In genomic region chrX:10146350-10146749, GRCh38 we compare ENCODE assay signal across 23 cellular contexts. TPM values are rescaled to one million over a fixed set of nuclear protein-coding genes. Genes with fewer than 3 reads are reported as not detected.
A peak's percentile ranks its signal among the peaks of the same experiment; 100 is the strongest.
DNase-seq lines count a peak whose midpoint lies in the region; ATAC-seq, FAIRE-seq and TF ChIP-seq lines count a peak whose summit lies in the region.
"Had no signal": no experiment of that assay in that cellular context is flagged by ENCODE, and none has a peak within 500 bp of the region (broad histone marks: within the 10 kb centered on the region; RNA-seq: fewer than 3 reads in every experiment).

No MANE protein-coding gene starts in this region.

- H3K36me3 ChIP-seq in SJCRH30: no peaks in the 10 kb centered on the region
- no peaks in the 10 kb centered on the region for H3K36me3 ChIP-seq in mucosa of descending colon (ENCODE audit: low read depth)
- H3K36me3 ChIP-seq: BE2C had no signal

- H3K27ac Mint-ChIP-seq in CD14-positive monocyte: no peak overlapping the region
- H3K27ac Mint-ChIP-seq: H9, HFFc6 had no signal

- H3K36me3 Mint-ChIP-seq in CD14-positive monocyte: peaks cover 10 to 14% of the 10 kb centered on the region in 2 donors

- H3K27ac ChIP-seq in SJCRH30: no peak overlapping the region
- H3K27ac ChIP-seq: GM23248 had no signal

- H3K27me3 Mint-ChIP-seq in CD14-positive monocyte (ENCODE audit: low read depth in 3 of 3): peaks cover 0 to 17% (median 2%) of the 10 kb centered on the region in 3 donors
- H3K27me3 Mint-ChIP-seq: CD4-positive, CD25-positive, alpha-beta regulatory T cell had no signal

- intact Hi-C loops in mucosa of descending colon (cut with DNase I, micrococcal nuclease): no loop called here
- intact Hi-C loops in CD14-positive monocyte (cut with micrococcal nuclease): no loop called here

- no peaks in the 10 kb centered on the region for H3K9me3 ChIP-seq in SJCRH30 (replicated peaks)
- no peaks in the 10 kb centered on the region for H3K9me3 ChIP-seq in mucosa of descending colon
- H3K9me3 ChIP-seq: BE2C had no signal

- H3K4me3 ChIP-seq in SJCRH30: no peak overlapping the region
- no peak overlapping the region for H3K4me3 ChIP-seq in mucosa of descending colon
- H3K4me3 ChIP-seq: GM23248 had no signal

- no peak for ATAC-seq in left lobe of liver
- no peak for ATAC-seq in mucosa of descending colon
- ATAC-seq: Panc1 had no signal

- DNase-seq in AG08395 (ENCODE audit: low spot score) (peak; percentile 10), GM12891 (ENCODE audit: insufficient read length, low spot score) (no peak), SJCRH30 (peak; percentile 69 to 81), mesenteric fat pad (ENCODE audit: low spot score) (peak; percentile 14), left lobe of liver (ENCODE audit: low spot score) (no peak), NAMALWA (ENCODE audit: low spot score) (no peak), mucosa of descending colon (no peak), CD14-positive monocyte (ENCODE audit: low spot score) (no peak)
- DNase-seq: BE2C; CD4-positive, CD25-positive, alpha-beta regulatory T cell; DMS153; GM23248; H9; HFFc6; Kasumi-1; NCI-H1048; NCI-H1417 treated with DMSO at 0.1 percent for 48 hours; NCI-H187; NCI-H345; SIG-M5 had no signal

- TF ChIP-seq POLR2A in GM12891 (IDR thresholded peaks at IDR 0.05; ENCODE audit: low read depth, low read length): no peak

- no peak for TF ChIP-seq CTCF in mucosa of descending colon (IDR thresholded peaks at IDR 0.05)
- no peak for TF ChIP-seq CTCF in CD14-positive monocyte (IDR thresholded peaks at IDR 0.05)

- H3K27me3 ChIP-seq in SJCRH30: no peaks in the 10 kb centered on the region
- H3K27me3 ChIP-seq: BE2C had no signal

- H3K4me1 ChIP-seq in SJCRH30 (peaks cover 3% of the 10 kb centered on the region; the same call in 1 of the 2 replicates), mucosa of descending colon (ENCODE audit: low read depth) (no peaks in the 10 kb centered on the region)
- H3K4me1 ChIP-seq: BE2C had no signal

- peaks cover 0 to 5% (median 0%) of the 10 kb centered on the region in 7 donors for H3K9me3 Mint-ChIP-seq in CD14-positive monocyte
- H3K9me3 Mint-ChIP-seq: CD4-positive, CD25-positive, alpha-beta regulatory T cell; HFFc6 had no signal

- no peak overlapping the region for H3K4me3 Mint-ChIP-seq in CD14-positive monocyte
- H3K4me3 Mint-ChIP-seq: H9, HFFc6 had no signal

- H3K4me1 Mint-ChIP-seq in CD14-positive monocyte: peaks cover 4% of the 10 kb centered on the region
- H3K4me1 Mint-ChIP-seq: CD4-positive, CD25-positive, alpha-beta regulatory T cell; H9 had no signal

- peak; percentile 55 for FAIRE-seq in GM12891 (lab: Jason Lieb, UNC)
- FAIRE-seq: G401.6, GM18507 had no signal

TF ChIP-seq in GM12891, 5 proteins besides CTCF, POLR2A, EP300 and RAD21:
- no peak for TF ChIP-seq PAX5 (IDR thresholded peaks at IDR 0.05; ENCODE audit: insufficient read depth, low read length, severe bottlenecking)
- no peak for TF ChIP-seq POLR2AphosphoS5 (IDR thresholded peaks at IDR 0.05; ENCODE audit: low read depth, low read length)
- TF ChIP-seq POU2F2 (IDR thresholded peaks at IDR 0.05; ENCODE audit: low read depth, low read length): no peak
- TF ChIP-seq TAF1 (IDR thresholded peaks at IDR 0.05; ENCODE audit: low read depth, low read length): no peak
- no peak for TF ChIP-seq SPI1 (IDR thresholded peaks at IDR 0.05; ENCODE audit: low read depth, low read length)

RNA-seq across cellular contexts. Expression of gene CLCN4, which starts 10.4 kb away (rescaled TPM):
- 3.9 TPM for polyA plus RNA-seq in GM12891 (2012; ENCODE audit: low read depth, missing spikeins)
- total RNA-seq in SJCRH30 (2014; rRNA removed; shearing (Covaris generic)): 16.5 and 17.2 TPM in 2 replicates
- total RNA-seq in mesenteric fat pad: 2.6 TPM
- total RNA-seq in left lobe of liver: 9.6 TPM
- total RNA-seq in mucosa of descending colon: 1 to 10 TPM in 2 of 3 donors, under 1 TPM in 1; 0.26 to 1.8 (median 1.7) TPM
- polyA plus RNA-seq in CD14-positive monocyte: 1 to 10 TPM; 1.3 to 1.9 TPM
- polyA plus RNA-seq: CD4-positive, CD25-positive, alpha-beta regulatory T cell had no signal

Comparison
In these comparisons a context has a peak if more than half of its experiments do, and no peak if none do; other contexts are left out.
1. DNase-seq: peak in AG08395 (single experiment), SJCRH30 (2 of 2) and mesenteric fat pad (single experiment); none in GM12891 (single experiment), left lobe of liver (single experiment), NAMALWA (single experiment), mucosa of descending colon (0 of 3) and CD14-positive monocyte (single experiment).